In the genomic region with DNA sequence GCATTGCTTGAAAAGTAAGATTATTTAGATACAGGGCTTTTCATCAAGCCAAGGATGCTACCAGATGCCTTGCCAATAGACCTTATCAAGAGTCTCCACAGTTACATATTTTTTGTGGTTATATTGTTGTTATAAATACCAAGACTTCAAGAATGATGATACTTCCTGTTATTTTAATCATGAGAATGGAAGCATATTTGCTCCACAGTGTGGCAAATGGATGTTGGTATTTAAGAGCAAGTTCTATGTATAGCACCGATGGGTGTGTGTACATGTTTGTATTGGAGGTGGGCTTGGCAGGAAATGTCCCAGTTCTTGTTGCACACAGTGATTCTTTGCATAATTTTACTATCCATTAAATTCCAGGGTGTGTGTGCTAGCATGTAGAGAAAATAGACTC, we compare ENCODE assay signal across 2 cellular contexts.
TF ChIP-seq lines count a peak whose summit lies in the region.

No MANE protein-coding gene starts in this region.

TF ChIP-seq in SK-N-SH, 30 proteins besides CTCF, POLR2A, EP300 and RAD21 (continued from another document and continues in another):
- TF ChIP-seq RXRA (IDR thresholded peaks at IDR 0.05; ENCODE audit: borderline replicate concordance, low read depth), result no peak
- no peak for TF ChIP-seq FOXJ3 (CRISPR knock-in tag; IDR thresholded peaks at IDR 0.05)
- TF ChIP-seq, protein P1, sequence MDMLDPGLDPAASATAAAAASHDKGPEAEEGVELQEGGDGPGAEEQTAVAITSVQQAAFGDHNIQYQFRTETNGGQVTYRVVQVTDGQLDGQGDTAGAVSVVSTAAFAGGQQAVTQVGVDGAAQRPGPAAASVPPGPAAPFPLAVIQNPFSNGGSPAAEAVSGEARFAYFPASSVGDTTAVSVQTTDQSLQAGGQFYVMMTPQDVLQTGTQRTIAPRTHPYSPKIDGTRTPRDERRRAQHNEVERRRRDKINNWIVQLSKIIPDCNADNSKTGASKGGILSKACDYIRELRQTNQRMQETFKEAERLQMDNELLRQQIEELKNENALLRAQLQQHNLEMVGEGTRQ (IDR thresholded peaks at IDR 0.05; ENCODE audit: borderline replicate concordance, low read depth, low read length), result no peak
- TF ChIP-seq, protein P2, sequence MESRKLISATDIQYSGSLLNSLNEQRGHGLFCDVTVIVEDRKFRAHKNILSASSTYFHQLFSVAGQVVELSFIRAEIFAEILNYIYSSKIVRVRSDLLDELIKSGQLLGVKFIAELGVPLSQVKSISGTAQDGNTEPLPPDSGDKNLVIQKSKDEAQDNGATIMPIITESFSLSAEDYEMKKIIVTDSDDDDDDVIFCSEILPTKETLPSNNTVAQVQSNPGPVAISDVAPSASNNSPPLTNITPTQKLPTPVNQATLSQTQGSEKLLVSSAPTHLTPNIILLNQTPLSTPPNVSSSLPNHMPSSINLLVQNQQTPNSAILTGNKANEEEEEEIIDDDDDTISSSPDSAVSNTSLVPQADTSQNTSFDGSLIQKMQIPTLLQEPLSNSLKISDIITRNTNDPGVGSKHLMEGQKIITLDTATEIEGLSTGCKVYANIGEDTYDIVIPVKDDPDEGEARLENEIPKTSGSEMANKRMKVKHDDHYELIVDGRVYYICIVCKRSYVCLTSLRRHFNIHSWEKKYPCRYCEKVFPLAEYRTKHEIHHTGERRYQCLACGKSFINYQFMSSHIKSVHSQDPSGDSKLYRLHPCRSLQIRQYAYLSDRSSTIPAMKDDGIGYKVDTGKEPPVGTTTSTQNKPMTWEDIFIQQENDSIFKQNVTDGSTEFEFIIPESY (IDR thresholded peaks at IDR 0.05; ENCODE audit: borderline replicate concordance, low read depth), result no peak
- TF ChIP-seq MEF2A (IDR thresholded peaks at IDR 0.05; ENCODE audit: borderline replicate concordance, low read depth), result no peak
- no peak for TF ChIP-seq POLR2AphosphoS5 (IDR thresholded peaks at IDR 0.05; ENCODE audit: low read depth, low read length)
- no peak for TF ChIP-seq FOXM1 (IDR thresholded peaks at IDR 0.05; ENCODE audit: low read depth)
- no peak for TF ChIP-seq SMC3 (IDR thresholded peaks at IDR 0.05; ENCODE audit: low read depth, low read length)
- TF ChIP-seq RFX5 (IDR thresholded peaks at IDR 0.05; ENCODE audit: low read length), result no peak
- TF ChIP-seq NFIC (IDR thresholded peaks at IDR 0.05; ENCODE audit: borderline replicate concordance), result peak; percentile 34; the same call in 1 of the 2 replicates
- no peak for TF ChIP-seq CHD2 (IDR thresholded peaks at IDR 0.05; ENCODE audit: low read length, partially characterized antibody)
- TF ChIP-seq, protein P3, sequence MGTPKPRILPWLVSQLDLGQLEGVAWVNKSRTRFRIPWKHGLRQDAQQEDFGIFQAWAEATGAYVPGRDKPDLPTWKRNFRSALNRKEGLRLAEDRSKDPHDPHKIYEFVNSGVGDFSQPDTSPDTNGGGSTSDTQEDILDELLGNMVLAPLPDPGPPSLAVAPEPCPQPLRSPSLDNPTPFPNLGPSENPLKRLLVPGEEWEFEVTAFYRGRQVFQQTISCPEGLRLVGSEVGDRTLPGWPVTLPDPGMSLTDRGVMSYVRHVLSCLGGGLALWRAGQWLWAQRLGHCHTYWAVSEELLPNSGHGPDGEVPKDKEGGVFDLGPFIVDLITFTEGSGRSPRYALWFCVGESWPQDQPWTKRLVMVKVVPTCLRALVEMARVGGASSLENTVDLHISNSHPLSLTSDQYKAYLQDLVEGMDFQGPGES (IDR thresholded peaks at IDR 0.05; ENCODE audit: low read depth, low read length), result no peak
- TF ChIP-seq, protein P4, sequence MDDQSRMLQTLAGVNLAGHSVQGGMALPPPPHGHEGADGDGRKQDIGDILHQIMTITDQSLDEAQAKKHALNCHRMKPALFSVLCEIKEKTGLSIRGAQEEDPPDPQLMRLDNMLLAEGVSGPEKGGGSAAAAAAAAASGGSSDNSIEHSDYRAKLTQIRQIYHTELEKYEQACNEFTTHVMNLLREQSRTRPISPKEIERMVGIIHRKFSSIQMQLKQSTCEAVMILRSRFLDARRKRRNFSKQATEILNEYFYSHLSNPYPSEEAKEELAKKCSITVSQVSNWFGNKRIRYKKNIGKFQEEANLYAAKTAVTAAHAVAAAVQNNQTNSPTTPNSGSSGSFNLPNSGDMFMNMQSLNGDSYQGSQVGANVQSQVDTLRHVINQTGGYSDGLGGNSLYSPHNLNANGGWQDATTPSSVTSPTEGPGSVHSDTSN (IDR thresholded peaks at IDR 0.05), result 0 out of 2 replicates have a peak, but pooled peaks have one; percentile 33
- no peak for TF ChIP-seq FOSL2 (IDR thresholded peaks at IDR 0.05; ENCODE audit: borderline replicate concordance, low read depth)
- 0 out of 2 replicates have a peak, but pooled peaks have one; percentile 10 for TF ChIP-seq TEAD4 (IDR thresholded peaks at IDR 0.05; ENCODE audit: borderline replicate concordance, insufficient read depth)
- TF ChIP-seq, protein P5, sequence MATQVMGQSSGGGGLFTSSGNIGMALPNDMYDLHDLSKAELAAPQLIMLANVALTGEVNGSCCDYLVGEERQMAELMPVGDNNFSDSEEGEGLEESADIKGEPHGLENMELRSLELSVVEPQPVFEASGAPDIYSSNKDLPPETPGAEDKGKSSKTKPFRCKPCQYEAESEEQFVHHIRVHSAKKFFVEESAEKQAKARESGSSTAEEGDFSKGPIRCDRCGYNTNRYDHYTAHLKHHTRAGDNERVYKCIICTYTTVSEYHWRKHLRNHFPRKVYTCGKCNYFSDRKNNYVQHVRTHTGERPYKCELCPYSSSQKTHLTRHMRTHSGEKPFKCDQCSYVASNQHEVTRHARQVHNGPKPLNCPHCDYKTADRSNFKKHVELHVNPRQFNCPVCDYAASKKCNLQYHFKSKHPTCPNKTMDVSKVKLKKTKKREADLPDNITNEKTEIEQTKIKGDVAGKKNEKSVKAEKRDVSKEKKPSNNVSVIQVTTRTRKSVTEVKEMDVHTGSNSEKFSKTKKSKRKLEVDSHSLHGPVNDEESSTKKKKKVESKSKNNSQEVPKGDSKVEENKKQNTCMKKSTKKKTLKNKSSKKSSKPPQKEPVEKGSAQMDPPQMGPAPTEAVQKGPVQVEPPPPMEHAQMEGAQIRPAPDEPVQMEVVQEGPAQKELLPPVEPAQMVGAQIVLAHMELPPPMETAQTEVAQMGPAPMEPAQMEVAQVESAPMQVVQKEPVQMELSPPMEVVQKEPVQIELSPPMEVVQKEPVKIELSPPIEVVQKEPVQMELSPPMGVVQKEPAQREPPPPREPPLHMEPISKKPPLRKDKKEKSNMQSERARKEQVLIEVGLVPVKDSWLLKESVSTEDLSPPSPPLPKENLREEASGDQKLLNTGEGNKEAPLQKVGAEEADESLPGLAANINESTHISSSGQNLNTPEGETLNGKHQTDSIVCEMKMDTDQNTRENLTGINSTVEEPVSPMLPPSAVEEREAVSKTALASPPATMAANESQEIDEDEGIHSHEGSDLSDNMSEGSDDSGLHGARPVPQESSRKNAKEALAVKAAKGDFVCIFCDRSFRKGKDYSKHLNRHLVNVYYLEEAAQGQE (IDR thresholded peaks at IDR 0.05; ENCODE audit: low read depth, low read length), result no peak
- TF ChIP-seq TAF1 (IDR thresholded peaks at IDR 0.05; ENCODE audit: borderline replicate concordance, low read depth, low read length), result no peak
- TF ChIP-seq SIN3A (IDR thresholded peaks at IDR 0.05; ENCODE audit: borderline replicate concordance, low read depth, low read length), result no peak

TF ChIP-seq in SK-N-SH treated with all-trans-retinoic acid at 6 μM for 48 hours, 23 proteins besides CTCF, POLR2A, EP300 and RAD21 (continued from another document):
- TF ChIP-seq TOX (CRISPR knock-in tag; IDR thresholded peaks at IDR 0.05; ENCODE audit: borderline replicate concordance) (no peak), CSDC2 (CRISPR knock-in tag; IDR thresholded peaks at IDR 0.05) (no peak), ZFP30 (CRISPR knock-in tag; IDR thresholded peaks at IDR 0.05) (no peak), ZNF8 (CRISPR knock-in tag; IDR thresholded peaks at IDR 0.05) (no peak), SNAI2 (CRISPR knock-in tag; IDR thresholded peaks at IDR 0.05) (no peak), ISL1 (CRISPR knock-in tag; IDR thresholded peaks at IDR 0.05) (no peak), GLIS3 (CRISPR knock-in tag; IDR thresholded peaks at IDR 0.05) (no peak), ZC3H10 (CRISPR knock-in tag; IDR thresholded peaks at IDR 0.05) (no peak), ARNTL (CRISPR knock-in tag; IDR thresholded peaks at IDR 0.05; ENCODE audit: borderline replicate concordance, low read depth) (no peak), BACH2 (CRISPR knock-in tag; IDR thresholded peaks at IDR 0.05; ENCODE audit: borderline replicate concordance) (no peak), OSR1 (CRISPR knock-in tag; IDR thresholded peaks at IDR 0.05) (no peak)
- TF ChIP-seq, protein P6, sequence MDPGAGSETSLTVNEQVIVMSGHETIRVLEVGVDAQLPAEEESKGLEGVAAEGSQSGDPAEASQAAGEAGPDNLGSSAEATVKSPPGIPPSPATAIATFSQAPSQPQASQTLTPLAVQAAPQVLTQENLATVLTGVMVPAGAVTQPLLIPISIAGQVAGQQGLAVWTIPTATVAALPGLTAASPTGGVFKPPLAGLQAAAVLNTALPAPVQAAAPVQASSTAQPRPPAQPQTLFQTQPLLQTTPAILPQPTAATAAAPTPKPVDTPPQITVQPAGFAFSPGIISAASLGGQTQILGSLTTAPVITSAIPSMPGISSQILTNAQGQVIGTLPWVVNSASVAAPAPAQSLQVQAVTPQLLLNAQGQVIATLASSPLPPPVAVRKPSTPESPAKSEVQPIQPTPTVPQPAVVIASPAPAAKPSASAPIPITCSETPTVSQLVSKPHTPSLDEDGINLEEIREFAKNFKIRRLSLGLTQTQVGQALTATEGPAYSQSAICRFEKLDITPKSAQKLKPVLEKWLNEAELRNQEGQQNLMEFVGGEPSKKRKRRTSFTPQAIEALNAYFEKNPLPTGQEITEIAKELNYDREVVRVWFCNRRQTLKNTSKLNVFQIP (CRISPR knock-in tag; IDR thresholded peaks at IDR 0.05; ENCODE audit: borderline replicate concordance, low read depth), result no peak
- TF ChIP-seq, protein P7, sequence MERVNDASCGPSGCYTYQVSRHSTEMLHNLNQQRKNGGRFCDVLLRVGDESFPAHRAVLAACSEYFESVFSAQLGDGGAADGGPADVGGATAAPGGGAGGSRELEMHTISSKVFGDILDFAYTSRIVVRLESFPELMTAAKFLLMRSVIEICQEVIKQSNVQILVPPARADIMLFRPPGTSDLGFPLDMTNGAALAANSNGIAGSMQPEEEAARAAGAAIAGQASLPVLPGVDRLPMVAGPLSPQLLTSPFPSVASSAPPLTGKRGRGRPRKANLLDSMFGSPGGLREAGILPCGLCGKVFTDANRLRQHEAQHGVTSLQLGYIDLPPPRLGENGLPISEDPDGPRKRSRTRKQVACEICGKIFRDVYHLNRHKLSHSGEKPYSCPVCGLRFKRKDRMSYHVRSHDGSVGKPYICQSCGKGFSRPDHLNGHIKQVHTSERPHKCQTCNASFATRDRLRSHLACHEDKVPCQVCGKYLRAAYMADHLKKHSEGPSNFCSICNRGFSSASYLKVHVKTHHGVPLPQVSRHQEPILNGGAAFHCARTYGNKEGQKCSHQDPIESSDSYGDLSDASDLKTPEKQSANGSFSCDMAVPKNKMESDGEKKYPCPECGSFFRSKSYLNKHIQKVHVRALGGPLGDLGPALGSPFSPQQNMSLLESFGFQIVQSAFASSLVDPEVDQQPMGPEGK (CRISPR knock-in tag; IDR thresholded peaks at IDR 0.05; ENCODE audit: borderline replicate concordance), result no peak
- TF ChIP-seq, protein P8, sequence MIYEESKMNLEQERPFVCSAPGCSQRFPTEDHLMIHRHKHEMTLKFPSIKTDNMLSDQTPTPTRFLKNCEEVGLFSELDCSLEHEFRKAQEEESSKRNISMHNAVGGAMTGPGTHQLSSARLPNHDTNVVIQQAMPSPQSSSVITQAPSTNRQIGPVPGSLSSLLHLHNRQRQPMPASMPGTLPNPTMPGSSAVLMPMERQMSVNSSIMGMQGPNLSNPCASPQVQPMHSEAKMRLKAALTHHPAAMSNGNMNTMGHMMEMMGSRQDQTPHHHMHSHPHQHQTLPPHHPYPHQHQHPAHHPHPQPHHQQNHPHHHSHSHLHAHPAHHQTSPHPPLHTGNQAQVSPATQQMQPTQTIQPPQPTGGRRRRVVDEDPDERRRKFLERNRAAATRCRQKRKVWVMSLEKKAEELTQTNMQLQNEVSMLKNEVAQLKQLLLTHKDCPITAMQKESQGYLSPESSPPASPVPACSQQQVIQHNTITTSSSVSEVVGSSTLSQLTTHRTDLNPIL (CRISPR knock-in tag; IDR thresholded peaks at IDR 0.05; ENCODE audit: low read depth), result no peak
- TF ChIP-seq, protein P9, sequence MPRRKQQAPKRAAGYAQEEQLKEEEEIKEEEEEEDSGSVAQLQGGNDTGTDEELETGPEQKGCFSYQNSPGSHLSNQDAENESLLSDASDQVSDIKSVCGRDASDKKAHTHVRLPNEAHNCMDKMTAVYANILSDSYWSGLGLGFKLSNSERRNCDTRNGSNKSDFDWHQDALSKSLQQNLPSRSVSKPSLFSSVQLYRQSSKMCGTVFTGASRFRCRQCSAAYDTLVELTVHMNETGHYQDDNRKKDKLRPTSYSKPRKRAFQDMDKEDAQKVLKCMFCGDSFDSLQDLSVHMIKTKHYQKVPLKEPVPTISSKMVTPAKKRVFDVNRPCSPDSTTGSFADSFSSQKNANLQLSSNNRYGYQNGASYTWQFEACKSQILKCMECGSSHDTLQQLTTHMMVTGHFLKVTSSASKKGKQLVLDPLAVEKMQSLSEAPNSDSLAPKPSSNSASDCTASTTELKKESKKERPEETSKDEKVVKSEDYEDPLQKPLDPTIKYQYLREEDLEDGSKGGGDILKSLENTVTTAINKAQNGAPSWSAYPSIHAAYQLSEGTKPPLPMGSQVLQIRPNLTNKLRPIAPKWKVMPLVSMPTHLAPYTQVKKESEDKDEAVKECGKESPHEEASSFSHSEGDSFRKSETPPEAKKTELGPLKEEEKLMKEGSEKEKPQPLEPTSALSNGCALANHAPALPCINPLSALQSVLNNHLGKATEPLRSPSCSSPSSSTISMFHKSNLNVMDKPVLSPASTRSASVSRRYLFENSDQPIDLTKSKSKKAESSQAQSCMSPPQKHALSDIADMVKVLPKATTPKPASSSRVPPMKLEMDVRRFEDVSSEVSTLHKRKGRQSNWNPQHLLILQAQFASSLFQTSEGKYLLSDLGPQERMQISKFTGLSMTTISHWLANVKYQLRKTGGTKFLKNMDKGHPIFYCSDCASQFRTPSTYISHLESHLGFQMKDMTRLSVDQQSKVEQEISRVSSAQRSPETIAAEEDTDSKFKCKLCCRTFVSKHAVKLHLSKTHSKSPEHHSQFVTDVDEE (CRISPR knock-in tag; IDR thresholded peaks at IDR 0.05), result no peak
- TF ChIP-seq, protein P10, sequence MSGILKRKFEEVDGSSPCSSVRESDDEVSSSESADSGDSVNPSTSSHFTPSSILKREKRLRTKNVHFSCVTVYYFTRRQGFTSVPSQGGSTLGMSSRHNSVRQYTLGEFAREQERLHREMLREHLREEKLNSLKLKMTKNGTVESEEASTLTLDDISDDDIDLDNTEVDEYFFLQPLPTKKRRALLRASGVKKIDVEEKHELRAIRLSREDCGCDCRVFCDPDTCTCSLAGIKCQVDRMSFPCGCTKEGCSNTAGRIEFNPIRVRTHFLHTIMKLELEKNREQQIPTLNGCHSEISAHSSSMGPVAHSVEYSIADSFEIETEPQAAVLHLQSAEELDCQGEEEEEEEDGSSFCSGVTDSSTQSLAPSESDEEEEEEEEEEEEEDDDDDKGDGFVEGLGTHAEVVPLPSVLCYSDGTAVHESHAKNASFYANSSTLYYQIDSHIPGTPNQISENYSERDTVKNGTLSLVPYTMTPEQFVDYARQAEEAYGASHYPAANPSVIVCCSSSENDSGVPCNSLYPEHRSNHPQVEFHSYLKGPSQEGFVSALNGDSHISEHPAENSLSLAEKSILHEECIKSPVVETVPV (CRISPR knock-in tag; IDR thresholded peaks at IDR 0.05), result no peak
